24 cellular contexts compared by ENCODE assay signal in the genomic region with DNA sequence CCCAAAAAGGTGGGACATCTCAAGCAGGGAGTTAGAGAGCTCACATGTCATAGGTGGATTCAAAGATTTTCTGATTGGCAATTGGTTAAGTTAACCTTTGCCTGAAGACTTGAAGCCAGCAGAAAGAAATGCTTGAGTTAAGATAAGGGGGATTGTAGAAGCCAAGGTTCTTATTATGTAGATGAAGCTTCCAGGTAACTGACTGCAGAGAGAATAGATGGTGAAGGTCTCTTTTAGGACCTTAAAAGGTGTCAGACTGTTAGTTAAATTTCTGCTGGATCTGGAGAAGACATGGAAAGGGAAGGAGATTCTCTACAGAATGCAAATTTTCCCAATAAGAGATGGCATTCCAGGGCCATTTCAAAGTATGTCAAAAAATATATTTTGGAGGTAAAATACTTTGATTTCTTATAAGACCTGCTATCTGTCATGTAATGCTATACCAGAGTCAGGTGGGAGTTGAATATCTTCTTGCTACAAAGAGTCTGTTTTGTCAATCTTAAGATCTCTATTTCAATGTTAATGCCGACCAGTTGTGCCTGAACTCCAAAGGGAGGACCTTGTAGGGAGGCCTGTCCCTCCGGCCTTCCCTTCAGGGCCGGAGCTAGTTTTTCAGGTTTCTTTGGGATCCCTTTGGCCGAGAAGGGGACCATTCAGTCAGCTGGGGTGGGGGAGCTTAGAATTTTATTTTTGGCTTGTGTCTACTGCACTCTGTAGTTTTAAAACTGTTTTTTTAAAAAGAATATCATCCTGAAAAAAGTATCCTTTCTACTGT.
DNase-seq lines count a peak whose midpoint lies in the region; ATAC-seq, FAIRE-seq and TF ChIP-seq lines count a peak whose summit lies in the region.
"Had no signal": no experiment of that assay in that cellular context is flagged by ENCODE, and none has a peak within 500 bp of the region (broad histone marks: within the 10 kb centered on the region; RNA-seq: fewer than 3 reads in every experiment).

No MANE protein-coding gene starts in this region.

- H3K4me1 ChIP-seq in GM23338 (ENCODE audit: insufficient read depth) (peaks cover 34% of the 10 kb centered on the region), mesendoderm (ENCODE audit: control insufficient read depth, low read depth, low read length) (no peaks in the 10 kb centered on the region)
- H3K4me1 ChIP-seq: BLaER1 treated with 17β-estradiol and CSF1 and Interleukin-3, amounts not matched to agents 10 nM and 100 nM; HAP-1 had no signal

- H4K5ac ChIP-seq in mesendoderm (ENCODE audit: low read length): no peak overlapping the region

- peak overlapping the region; percentile 11; the same call in 1 of the 2 replicates for H3K4me2 ChIP-seq in GM23338
- H3K4me2 ChIP-seq in mesendoderm (ENCODE audit: low read length): no peak overlapping the region
- H3K4me2 ChIP-seq: BLaER1 treated with 17β-estradiol and CSF1 and Interleukin-3, amounts not matched to agents 10 nM and 100 nM had no signal

- peaks cover 38% of the 10 kb centered on the region for H3K4me1 Mint-ChIP-seq in GM23338
- peaks cover 59% of the 10 kb centered on the region for H3K4me1 Mint-ChIP-seq in WTC11
- no peaks in the 10 kb centered on the region for H3K4me1 Mint-ChIP-seq in activated CD8-positive, alpha-beta memory T cell treated with anti-CD3 and anti-CD28 coated beads, Interleukin-2, amount 10 ng/mL, durations not matched to agents 7 days and 5 days
- H3K4me1 Mint-ChIP-seq: B cell; CD8-positive, alpha-beta memory T cell had no signal

- no peaks in the 10 kb centered on the region for H3K79me1 ChIP-seq in mesendoderm (ENCODE audit: low read length)

- H3K56ac ChIP-seq in mesendoderm (ENCODE audit: low read length): no peak overlapping the region

- no peak overlapping the region for H2AK5ac ChIP-seq in mesendoderm (ENCODE audit: low read length)

- DNase-seq in GM23338 (ENCODE audit: low spot score) (peak; percentile 53), WTC11 (ENCODE audit: low spot score) (no peak), mesendoderm (peak; percentile 22), T-helper 1 cell (no peak), GM19239 (ENCODE audit: insufficient read length, low spot score) (no peak)
- DNase-seq in activated CD8-positive, alpha-beta memory T cell treated with anti-CD3 and anti-CD28 coated beads, Interleukin-2, amount 10 ng/mL, durations not matched to agents 7 days and 5 days: no peak
- DNase-seq: CD4-positive, CD25-positive, alpha-beta regulatory T cell; CD8-positive, alpha-beta memory T cell; COR-L47; DMS 273 treated with DMSO at 0.1 percent for 48 hours; DMS53; DND-41; EL; KBM-7 had no signal

- H3K79me2 ChIP-seq in GM23338 (replicated peaks; ENCODE audit: insufficient read depth) (no peaks in the 10 kb centered on the region), mesendoderm (ENCODE audit: control insufficient read depth, insufficient read depth, low read length) (no peaks in the 10 kb centered on the region)

- H3K4me3 Mint-ChIP-seq in GM23338: no peak overlapping the region
- peak overlapping the region; percentile 20; the same call in 1 of the 2 replicates for H3K4me3 Mint-ChIP-seq in WTC11
- H3K4me3 Mint-ChIP-seq in activated CD8-positive, alpha-beta memory T cell treated with anti-CD3 and anti-CD28 coated beads, Interleukin-2, amount 10 ng/mL, durations not matched to agents 7 days and 5 days: no peak overlapping the region
- H3K4me3 Mint-ChIP-seq: B cell; CD4-positive, CD25-positive, alpha-beta regulatory T cell; CD8-positive, alpha-beta memory T cell; IgD-negative memory B cell had no signal

- H3K36me3 Mint-ChIP-seq in GM23338 (ENCODE audit: low read depth) (no peaks in the 10 kb centered on the region), WTC11 (0 out of 2 replicates have a peak, but pooled peaks cover 2% of the 10 kb centered on the region)
- peaks cover 2% of the 10 kb centered on the region for H3K36me3 Mint-ChIP-seq in activated CD8-positive, alpha-beta memory T cell treated with anti-CD3 and anti-CD28 coated beads, Interleukin-2, amount 10 ng/mL, durations not matched to agents 7 days and 5 days

- POLR2A ChIA-PET in WTC11 (lab: Charles Lee): interaction anchor here (1.2 kb wide), 1 partner anchor 54 kb away, joined by 3 read pairs; no protein-coding TSS in a partner anchor

- H3K18ac ChIP-seq in mesendoderm (ENCODE audit: low read length): no peak overlapping the region

- H3K27ac Mint-ChIP-seq in GM23338 (peak overlapping the region; percentile 3; the same call in 1 of the 2 replicates), WTC11 (peak overlapping the region; percentile 22)
- H3K27ac Mint-ChIP-seq in activated CD8-positive, alpha-beta memory T cell treated with anti-CD3 and anti-CD28 coated beads, Interleukin-2, amount 10 ng/mL, durations not matched to agents 7 days and 5 days: no peak overlapping the region
- H3K27ac Mint-ChIP-seq: B cell; CD4-positive, CD25-positive, alpha-beta regulatory T cell; IgD-negative memory B cell had no signal

- H2AFZ ChIP-seq in GM23338: no peak overlapping the region

- ATAC-seq in GM23338: peak; percentile 94
- ATAC-seq in WTC11: peak; percentile 92
- ATAC-seq in activated CD8-positive, alpha-beta memory T cell treated with anti-CD3 and anti-CD28 coated beads, Interleukin-2, amount 10 ng/mL, durations not matched to agents 7 days and 5 days: no peak
- no peak for ATAC-seq in HG02763 (IDR thresholded peaks at IDR 0.05; ENCODE audit: unreplicated experiment)
- ATAC-seq: HepG2 had no signal

- H3K9me3 Mint-ChIP-seq in GM23338 (no peaks in the 10 kb centered on the region; the same call in 2 of the 3 replicates), WTC11 (peaks cover 4% of the 10 kb centered on the region)
- H3K9me3 Mint-ChIP-seq in activated CD8-positive, alpha-beta memory T cell treated with anti-CD3 and anti-CD28 coated beads, Interleukin-2, amount 10 ng/mL, durations not matched to agents 7 days and 5 days (ENCODE audit: low read depth): no peaks in the 10 kb centered on the region
- H3K9me3 Mint-ChIP-seq: CD4-positive, CD25-positive, alpha-beta regulatory T cell; CD8-positive, alpha-beta memory T cell; IgD-negative memory B cell had no signal

- H4K8ac ChIP-seq in mesendoderm (ENCODE audit: low read depth, low read length): no peak overlapping the region

- H2BK120ac ChIP-seq in mesendoderm (ENCODE audit: low read depth, low read length): no peak overlapping the region

- no peak overlapping the region for H2BK15ac ChIP-seq in mesendoderm (replicated peaks; ENCODE audit: low read depth)

- no peak for FAIRE-seq in GM19239 (lab: Jason Lieb, UNC)
- FAIRE-seq: G401.6, H1, HepG2 had no signal

- no peaks in the 10 kb centered on the region for H3K9me2 ChIP-seq in GM23338 (ENCODE audit: insufficient read depth)

- H3K4me3 ChIP-seq in GM23338 (no peak overlapping the region), mesendoderm (ENCODE audit: low read length) (no peak overlapping the region)
- H3K4me3 ChIP-seq: BLaER1 treated with 17β-estradiol and CSF1 and Interleukin-3, amounts not matched to agents 10 nM and 100 nM; HAP-1 had no signal

- H3K27me3 ChIP-seq in GM23338 (ENCODE audit: insufficient read depth): no peaks in the 10 kb centered on the region
- H3K27me3 ChIP-seq in mesendoderm (ENCODE audit: insufficient read depth, low read length, poor library complexity): no peaks in the 10 kb centered on the region
- H3K27me3 ChIP-seq: BLaER1 treated with 17β-estradiol and CSF1 and Interleukin-3, amounts not matched to agents 10 nM and 100 nM had no signal

- no peak overlapping the region for H3K4ac ChIP-seq in mesendoderm (ENCODE audit: low read depth, low read length)

- H4K20me1 ChIP-seq in GM23338 (replicated peaks; ENCODE audit: insufficient read depth): no peaks in the 10 kb centered on the region
- H4K20me1 ChIP-seq: BLaER1 treated with 17β-estradiol and CSF1 and Interleukin-3, amounts not matched to agents 10 nM and 100 nM had no signal

- H3K36me3 ChIP-seq in GM23338 (ENCODE audit: insufficient read depth): no peaks in the 10 kb centered on the region
- H3K36me3 ChIP-seq in mesendoderm (ENCODE audit: control insufficient read depth, insufficient read depth, low read length): no peaks in the 10 kb centered on the region
- H3K36me3 ChIP-seq: HAP-1 had no signal

- CTCF ChIA-PET in WTC11 (lab: Charles Lee): no interaction called here
- CTCF ChIA-PET in activated CD8-positive, alpha-beta memory T cell treated with anti-CD3 and anti-CD28 coated beads, Interleukin-2, amount 10 ng/mL, durations not matched to agents 7 days and 5 days (lab: Charles Lee): interaction anchor here (1.6 kb wide), 1 partner anchor 11 kb away, joined by 4 read pairs; no protein-coding TSS in a partner anchor

- H3F3A ChIP-seq in GM23338 (replicated peaks; ENCODE audit: low read depth): no peaks in the 10 kb centered on the region

- no CpG with 5 or more reads among the region's 4 CpGs for WGBS in mesendoderm (ENCODE audit: extremely low coverage, insufficient coverage, low lambda C conversion rate)

- H3K9ac ChIP-seq in mesendoderm (ENCODE audit: low read length): no peak overlapping the region
- H3K9ac ChIP-seq: BLaER1 treated with 17β-estradiol and CSF1 and Interleukin-3, amounts not matched to agents 10 nM and 100 nM had no signal

- no peak for TF ChIP-seq CTCF in C4-2B (conservative IDR thresholded peaks at IDR 0.05)
- no peak for TF ChIP-seq CTCF in GM23338 (conservative IDR thresholded peaks at IDR 0.05; ENCODE audit: low read depth in 2 of 2)
- no peak for TF ChIP-seq CTCF in WTC11 (IDR thresholded peaks at IDR 0.05)

- H3K27me3 Mint-ChIP-seq in GM23338 (ENCODE audit: insufficient read depth, low read depth, poor library complexity) (peaks cover 4% of the 10 kb centered on the region), WTC11 (ENCODE audit: low read depth) (no peaks in the 10 kb centered on the region)
- H3K27me3 Mint-ChIP-seq in activated CD8-positive, alpha-beta memory T cell treated with anti-CD3 and anti-CD28 coated beads, Interleukin-2, amount 10 ng/mL, durations not matched to agents 7 days and 5 days: no peaks in the 10 kb centered on the region
- H3K27me3 Mint-ChIP-seq: B cell; CD4-positive, CD25-positive, alpha-beta regulatory T cell; CD8-positive, alpha-beta memory T cell; IgD-negative memory B cell had no signal

- no peak overlapping the region for H3K23ac ChIP-seq in mesendoderm (ENCODE audit: low read length)

- H2BK5ac ChIP-seq in mesendoderm (ENCODE audit: low read length): no peak overlapping the region

- H3K27ac ChIP-seq in C4-2B: peak overlapping the region; percentile 23; the same call in 1 of the 2 replicates
- peak overlapping the region; percentile 12; the same call in 1 of the 2 replicates for H3K27ac ChIP-seq in GM23338 (ENCODE audit: low read depth)
- H3K27ac ChIP-seq in mesendoderm (ENCODE audit: low read depth, low read length): no peak overlapping the region
- H3K27ac ChIP-seq: BLaER1 treated with 17β-estradiol and CSF1 and Interleukin-3, amounts not matched to agents 10 nM and 100 nM; HL-60 had no signal

TF ChIP-seq in GM23338, 12 proteins besides CTCF, POLR2A, EP300 and RAD21 (continues in another document):
- TF ChIP-seq POLR2AphosphoS5 (IDR thresholded peaks at IDR 0.05; ENCODE audit: low read depth) (no peak), CREB1 (CRISPR knock-in tag; IDR thresholded peaks at IDR 0.05; ENCODE audit: low read depth) (0 out of 2 replicates have a peak, but pooled peaks have one; percentile 9)

TF ChIP-seq in WTC11, 78 proteins besides CTCF, POLR2A, EP300 and RAD21 (continues in another document):
- TF ChIP-seq KAT7 (CRISPR knock-in tag; IDR thresholded peaks at IDR 0.05; ENCODE audit: borderline replicate concordance): no peak

Comparison
In these comparisons a context has a peak if more than half of its experiments do, and no peak if none do; other contexts are left out.
1. ATAC-seq: peak in GM23338 (single experiment) and WTC11 (single experiment); none in activated CD8-positive, alpha-beta memory T cell treated with anti-CD3 and anti-CD28 coated beads, Interleukin-2, amount 10 ng/mL, durations not matched to agents 7 days and 5 days (single experiment) and HG02763 (single experiment).
2. DNase-seq: peak in GM23338 (single experiment) and mesendoderm (single experiment); none in WTC11 (single experiment), T-helper 1 cell (0 of 5), activated CD8-positive, alpha-beta memory T cell treated with anti-CD3 and anti-CD28 coated beads, Interleukin-2, amount 10 ng/mL, durations not matched to agents 7 days and 5 days (single experiment) and GM19239 (single experiment).